ENCODE assay signal across 16 cellular contexts in the genomic region with DNA sequence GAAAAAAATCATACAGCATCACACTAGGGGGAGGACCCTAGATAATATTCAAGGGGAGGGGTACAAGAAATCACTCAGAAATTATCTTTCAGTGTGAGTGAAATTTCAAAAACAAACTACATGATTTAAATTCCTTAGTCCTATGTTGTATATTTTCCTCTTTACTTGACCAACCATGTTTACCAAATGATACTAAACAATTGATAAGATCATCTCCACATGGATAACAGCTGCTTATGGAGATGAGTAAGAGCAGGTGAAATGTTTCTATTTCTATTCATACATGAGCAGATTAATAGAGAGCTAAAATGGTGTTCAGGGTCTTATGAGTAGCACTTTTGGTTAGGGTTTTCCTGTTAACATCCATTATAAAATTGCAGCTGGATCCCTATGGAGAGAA. TPM values are rescaled to one million over a fixed set of nuclear protein-coding genes. Genes with fewer than 3 reads are reported as not detected.
A peak's percentile ranks its signal among the peaks of the same experiment; 100 is the strongest.
DNase-seq lines count a peak whose midpoint lies in the region; ATAC-seq and TF ChIP-seq lines count a peak whose summit lies in the region.
"Had no signal": no experiment of that assay in that cellular context is flagged by ENCODE, and none has a peak within 500 bp of the region (broad histone marks: within the 10 kb centered on the region; RNA-seq: fewer than 3 reads in every experiment).

No MANE protein-coding gene starts in this region.

- no peaks in the 10 kb centered on the region for H3K9me2 ChIP-seq in HCT116 (ENCODE audit: insufficient read depth)
- no peaks in the 10 kb centered on the region for H3K9me2 ChIP-seq in Karpas-422 (replicated peaks; ENCODE audit: insufficient read depth, low read length)

- H3K23ac ChIP-seq in mesenchymal stem cell (ENCODE audit: low read length in 2 of 2): no peak overlapping the region

- H3K9me3 ChIP-seq in HCT116 (ENCODE audit: control insufficient read depth in 1 of 2, insufficient read depth in 1 of 2, low read depth in 1 of 2, low read length in 2 of 2): no peaks in the 10 kb centered on the region
- no peaks in the 10 kb centered on the region for H3K9me3 ChIP-seq in Karpas-422 (ENCODE audit: low read length)
- no peaks in the 10 kb centered on the region for H3K9me3 ChIP-seq in mesenchymal stem cell (ENCODE audit: control insufficient read depth, low read length)

- ATAC-seq in HCT116 (no peak), GM18505 (IDR thresholded peaks at IDR 0.05; ENCODE audit: unreplicated experiment) (no peak)
- ATAC-seq: K562 had no signal

- POLR2A ChIA-PET in HCT116 (lab: Charles Lee): no interaction called here

- H3K79me1 ChIP-seq in mesenchymal stem cell (replicated peaks; ENCODE audit: low read length, poor library complexity, severe bottlenecking): no peaks in the 10 kb centered on the region

- no TSS peak for BruUV-seq in HCT116 (replicated peaks; lab: Mats Ljungman, UMichigan)

- H3K9ac ChIP-seq in HCT116 (ENCODE audit: low read length) (no peak overlapping the region), Karpas-422 (ENCODE audit: low read length) (no peak overlapping the region), mesenchymal stem cell (ENCODE audit: low read length) (no peak overlapping the region)
- H3K9ac ChIP-seq: BLaER1 had no signal

- H3K79me2 ChIP-seq in HCT116 (ENCODE audit: insufficient read depth, low read length): no peaks in the 10 kb centered on the region
- H3K79me2 ChIP-seq in Karpas-422 (ENCODE audit: low read length): no peaks in the 10 kb centered on the region

- peak overlapping the region in 1 of 2 experiments; percentile 65 for H3K18ac ChIP-seq in mesenchymal stem cell (ENCODE audit: low read depth in 1 of 2, low read length in 2 of 2)

- TF ChIP-seq RAD21 in HCT116 (IDR thresholded peaks at IDR 0.05; ENCODE audit: low read depth): no peak

- RAD21 ChIA-PET in HCT116 (lab: Charles Lee; ENCODE audit: low non-redundant PET in 1 of 2, low total read pairs in 2 of 2, uncharacterized antibody in 2 of 2, unreplicated experiment in 2 of 2): no interaction called here

- peak overlapping the region; percentile 60 for H2AFZ ChIP-seq in HCT116 (ENCODE audit: low read depth, low read length, poor library complexity, severe bottlenecking)
- 0 out of 2 replicates have a peak overlapping the region, but pooled peaks have one; percentile 31 for H2AFZ ChIP-seq in Karpas-422 (ENCODE audit: low read length)
- H2AFZ ChIP-seq in mesenchymal stem cell (ENCODE audit: low read depth, low read length): no peak overlapping the region

- peak overlapping the region in 1 of 2 experiments; percentile 64 for H2BK12ac ChIP-seq in mesenchymal stem cell (ENCODE audit: low read length in 2 of 2)

- H2BK120ac ChIP-seq in mesenchymal stem cell (ENCODE audit: low read depth, low read length): no peak overlapping the region

- H3K4me2 ChIP-seq in HCT116 (ENCODE audit: low read length) (peak overlapping the region; percentile 45; the same call in 1 of the 2 replicates), Karpas-422 (ENCODE audit: low read depth, low read length, poor library complexity, severe bottlenecking) (no peak overlapping the region), mesenchymal stem cell (ENCODE audit: low read length, poor library complexity, severe bottlenecking) (no peak overlapping the region)
- H3K4me2 ChIP-seq: BLaER1 had no signal

- H3K4me1 ChIP-seq in HCT116 (ENCODE audit: control insufficient read depth in 1 of 2, insufficient read depth in 2 of 2, low read length in 2 of 2) (peaks cover 2 to 15% of the 10 kb centered on the region in 2 experiments; a peak in 2 of 4 replicates), Karpas-422 (ENCODE audit: low read length) (peaks cover 10% of the 10 kb centered on the region), mesenchymal stem cell (ENCODE audit: control insufficient read depth, insufficient read depth, low read depth, low read length) (no peaks in the 10 kb centered on the region)
- H3K4me1 ChIP-seq: BLaER1 had no signal

- H3K27me3 ChIP-seq in HCT116 (ENCODE audit: insufficient read depth, low read length) (peaks cover 9% of the 10 kb centered on the region), Karpas-422 (ENCODE audit: low read length) (no peaks in the 10 kb centered on the region), mesenchymal stem cell (ENCODE audit: control insufficient read depth in 1 of 2, insufficient read depth in 1 of 2, low read length in 2 of 2) (peaks cover 3 to 8% of the 10 kb centered on the region in 2 experiments)
- H3K27me3 ChIP-seq: BLaER1 had no signal

- no peak overlapping the region for H2BK15ac ChIP-seq in mesenchymal stem cell (ENCODE audit: low read depth, poor library complexity, severe bottlenecking)

- no peak for TF ChIP-seq POLR2A in HCT116 (IDR thresholded peaks at IDR 0.05; ENCODE audit: borderline replicate concordance, extremely low read depth, insufficient read depth, insufficient read length)
- no peak for TF ChIP-seq POLR2A in GM18505 (IDR thresholded peaks at IDR 0.05; ENCODE audit: borderline replicate concordance, extremely low read depth, insufficient read depth, insufficient read length)

- H3K4me3 ChIP-seq in HCT116 (replicated peaks in 1 of 2; ENCODE audit: low read depth in 1 of 2, low read length in 2 of 2) (no peak overlapping the region), Karpas-422 (ENCODE audit: low read length) (no peak overlapping the region), mesenchymal stem cell (ENCODE audit: insufficient read depth in 1 of 2, low read depth in 1 of 2, low read length in 2 of 2) (no peak overlapping the region)
- H3K4me3 ChIP-seq: BLaER1, K562 had no signal

- intact Hi-C loops in HCT116 (cut with micrococcal nuclease): no loop called here

- no peak overlapping the region for H3K4ac ChIP-seq in mesenchymal stem cell (ENCODE audit: low read depth in 1 of 2, low read length in 2 of 2)

- DNase-seq in HCT116 (ENCODE audit: low read depth, low spot score) (no peak), Karpas-422 (no peak), mesenchymal stem cell (peak; percentile 30), DMS79 treated with DMSO at 0.1 percent for 48 hours (lab: John Stamatoyannopoulos, UW) (no peak), dermis blood vessel endothelial cell (no peak)
- DNase-seq: CD4-positive, alpha-beta memory T cell; DMS153; DMS79; GF-D8; GOT3; H7 had no signal

- H3K27ac ChIP-seq in HCT116 (ENCODE audit: low read depth, low read length) (no peak overlapping the region), Karpas-422 (ENCODE audit: low read length) (no peak overlapping the region), mesenchymal stem cell (ENCODE audit: low read length, poor library complexity, severe bottlenecking) (no peak overlapping the region)
- H3K27ac ChIP-seq: BLaER1 had no signal

- CTCF ChIA-PET in HCT116 (lab: Charles Lee): interaction anchor here (1.2 to 1.4 kb wide), 2 partner anchors 59 to 104 kb away, joined by 3 to 4 read pairs; partner anchors contain the start of gene NUDT7

- no peak overlapping the region for H2BK5ac ChIP-seq in mesenchymal stem cell (ENCODE audit: low read depth, low read length, poor library complexity, severe bottlenecking)

- no peak overlapping the region for H2AK5ac ChIP-seq in mesenchymal stem cell (ENCODE audit: low read length, severe bottlenecking)

- no peak overlapping the region for H3K14ac ChIP-seq in mesenchymal stem cell (ENCODE audit: low read length in 2 of 2)

- H4K20me1 ChIP-seq in HCT116 (ENCODE audit: insufficient read depth) (no peaks in the 10 kb centered on the region), Karpas-422 (ENCODE audit: insufficient read depth, low read depth, low read length) (no peaks in the 10 kb centered on the region)
- H4K20me1 ChIP-seq: BLaER1 had no signal

- H3K36me3 ChIP-seq in HCT116 (ENCODE audit: control insufficient read depth in 1 of 2, insufficient read depth in 2 of 2, low read length in 2 of 2): no peaks in the 10 kb centered on the region
- no peaks in the 10 kb centered on the region for H3K36me3 ChIP-seq in Karpas-422 (ENCODE audit: insufficient read depth, low read length)
- no peaks in the 10 kb centered on the region for H3K36me3 ChIP-seq in mesenchymal stem cell (ENCODE audit: control insufficient read depth in 1 of 2, insufficient read depth in 2 of 2, low read depth in 1 of 2, low read length in 2 of 2)
- H3K36me3 ChIP-seq: BLaER1 had no signal

- H4K8ac ChIP-seq in mesenchymal stem cell (ENCODE audit: low read length): no peak overlapping the region

- TF ChIP-seq CTCF in HCT116 (IDR thresholded peaks at IDR 0.05 in 2 of 3, conservative IDR thresholded peaks at IDR 0.05 in 1 of 3; ENCODE audit: borderline replicate concordance in 1 of 3, insufficient read depth in 1 of 3, low read depth in 2 of 3, low read length in 2 of 3): no peak

- H4K91ac ChIP-seq in mesenchymal stem cell (ENCODE audit: low read length): no peak overlapping the region

TF ChIP-seq in HCT116, 20 proteins besides CTCF, POLR2A, EP300 and RAD21 (continues in another document):
- no peak for TF ChIP-seq TCF7L2 (IDR thresholded peaks at IDR 0.05; ENCODE audit: borderline replicate concordance, extremely low read depth, insufficient read depth, insufficient read length)

RNA-seq across cellular contexts. Expression of gene VAT1L, which starts 7.3 kb away (rescaled TPM):
- total RNA-seq in HCT116 (2021; ENCODE audit: unreplicated experiment): 0.10 TPM
- polyA plus RNA-seq in HCT116 (2012): 0.02 TPM in 1 of 2 replicates, not detected in the other
- total RNA-seq in Karpas-422 (2014; rRNA removed; shearing (Covaris generic); ENCODE audit: low replicate concordance): 5.1 and 5.8 TPM in 2 replicates
- 25.8 TPM for polyA plus RNA-seq in mesenchymal stem cell (2013, experiment 1 of 2)
- 25.4 TPM for polyA plus RNA-seq in mesenchymal stem cell (2013, experiment 2 of 2)
- total RNA-seq in dermis blood vessel endothelial cell: 0.37 and 1.4 TPM in 2 replicates
- total RNA-seq: CD4-positive, alpha-beta memory T cell; HT-29; K562 had no signal
- polyA plus RNA-seq: CD14-positive monocyte; CD4-positive, alpha-beta memory T cell had no signal

RNA-seq across cellular contexts. Expression of gene NUDT7, which starts 58.8 kb away (rescaled TPM):
- total RNA-seq in HCT116 (2021; ENCODE audit: unreplicated experiment) (5.2 TPM), dermis blood vessel endothelial cell (8.0 and 8.1 TPM in 2 replicates)
- 5.4 and 6.3 TPM in 2 replicates for polyA plus RNA-seq in HCT116 (2012)
- total RNA-seq in Karpas-422 (2014; rRNA removed; shearing (Covaris generic); ENCODE audit: low replicate concordance): 32.7 and 61.3 TPM in 2 replicates
- polyA plus RNA-seq in mesenchymal stem cell (2013, experiment 1 of 2): 9.6 TPM
- polyA plus RNA-seq in mesenchymal stem cell (2013, experiment 2 of 2): 9.8 TPM
